Comparison of ENCODE assay signal across 8 cellular contexts in the genomic region with DNA sequence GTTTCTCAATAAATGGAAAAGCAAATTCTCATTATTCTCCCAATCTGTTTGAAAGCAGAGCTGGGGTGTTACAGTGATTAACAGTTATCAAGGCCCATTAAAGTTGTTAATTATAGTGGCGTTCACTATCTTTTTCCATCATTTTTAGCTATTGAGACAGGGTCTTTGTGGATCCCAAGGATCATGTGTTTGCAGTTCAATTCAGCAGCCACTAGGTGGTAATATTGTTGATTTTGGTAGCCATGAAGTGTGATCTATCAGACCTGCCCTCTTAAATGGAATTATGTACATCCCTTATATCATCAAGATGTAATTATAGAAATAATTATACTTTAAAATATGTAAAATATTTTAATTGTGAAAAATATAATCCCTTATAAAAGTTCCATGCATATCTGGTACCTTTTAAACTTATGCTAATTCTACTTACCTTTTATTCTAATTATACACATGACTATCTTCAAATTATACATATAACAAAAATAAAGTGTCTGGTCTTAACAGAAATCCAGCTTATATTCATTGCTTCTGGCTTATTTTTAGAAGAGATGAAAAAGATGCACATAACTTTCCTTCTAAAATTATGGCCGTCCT.
DNase-seq lines count a peak whose midpoint lies in the region; ATAC-seq, FAIRE-seq and TF ChIP-seq lines count a peak whose summit lies in the region.

No MANE protein-coding gene starts in this region.

- BruUV-seq in HepG2 (replicated peaks; lab: Mats Ljungman, UMichigan), result no TSS peak

- no peaks in the 10 kb centered on the region for H3K79me2 ChIP-seq in HepG2 (ENCODE audit: insufficient read depth, low read length)

- H3K27me3 ChIP-seq in HepG2 (ENCODE audit: control insufficient read depth in 1 of 2, insufficient read depth in 2 of 2, low read length in 2 of 2), result no peaks in the 10 kb centered on the region; a peak in 1 of 5 replicates

- no peaks in the 10 kb centered on the region for H4K20me1 ChIP-seq in HepG2 (ENCODE audit: insufficient read depth, low read length)

- TF ChIP-seq RAD21 in HepG2 (CRISPR knock-in tag; IDR thresholded peaks at IDR 0.05), result no peak

- peak; percentile 52 for TF ChIP-seq CTCF in WI38 (IDR thresholded peaks at IDR 0.05; ENCODE audit: low read depth, low read length)
- peak; percentile 61 for TF ChIP-seq CTCF in HepG2 (CRISPR knock-in tag; IDR thresholded peaks at IDR 0.05)

- H3K4me1 ChIP-seq in HepG2 (ENCODE audit: insufficient read depth, low read length), result peaks cover 3% of the 10 kb centered on the region

- POLR2A ChIA-PET in HepG2 (lab: Yijun Ruan, JAX), result no interaction called here

- no peaks in the 10 kb centered on the region for H3K9me3 ChIP-seq in HepG2 (ENCODE audit: low read length)

- intact Hi-C loops in HepG2 (cut with micrococcal nuclease; ENCODE audit: unreplicated experiment), result loop anchor here (1.0 to 10.0 kb wide), 3 partner anchors 112 to 182 kb away; no protein-coding TSS in a partner anchor

- no peak for TF ChIP-seq POLR2A in HepG2 (IDR thresholded peaks at IDR 0.05; ENCODE audit: insufficient read depth in 1 of 2, low read depth in 2 of 2, low read length in 2 of 2)

- FAIRE-seq in HepG2 (lab: Jason Lieb, UNC), result peak; percentile 26

- no peak overlapping the region for H3K9ac ChIP-seq in HepG2 (ENCODE audit: insufficient read depth, low read depth, low read length)

- no peak overlapping the region for H3K4me3 ChIP-seq in WI38 (ENCODE audit: low read depth, low read length)
- no peak overlapping the region for H3K4me3 ChIP-seq in HepG2 (replicated peaks in 1 of 3; ENCODE audit: insufficient read depth in 1 of 3, low read depth in 2 of 3, low read length in 3 of 3)

- ATAC-seq in HepG2 (no peak), GM21723 (IDR thresholded peaks at IDR 0.05; ENCODE audit: unreplicated experiment) (no peak), HG03196 (IDR thresholded peaks at IDR 0.05; ENCODE audit: unreplicated experiment) (no peak), HG03045 (IDR thresholded peaks at IDR 0.05; ENCODE audit: unreplicated experiment) (no peak)

- 51% methylated on average over 2 of the region's 2 CpGs for WGBS in HepG2 (ENCODE audit: low lambda C conversion rate)

- in situ Hi-C loops in KBM-7 (cut with MboI; ENCODE audit: low pct_unique_long_range_greater_than_20kb, low sequenced_read_pairs), result no loop called here
- in situ Hi-C loops in HepG2 (cut with HindIII; ENCODE audit: extremely low pct_ligation_motif_present, low pct_unique_long_range_greater_than_20kb), result loop anchor here (10.0 kb wide), 1 partner anchor 111 kb away; no protein-coding TSS in a partner anchor

- peak; percentile 47 for DNase-seq in D341Med (ENCODE audit: low spot score)
- peak; percentile 17 for DNase-seq in KBM-7
- peak; percentile 30 for DNase-seq in HepG2 (ENCODE audit: low spot score)
- DNase-seq in hypothalamus (lab: John Stamatoyannopoulos, UW), result no peak

- H3K4me2 ChIP-seq in HepG2 (ENCODE audit: low read depth, low read length), result no peak overlapping the region

- no peaks in the 10 kb centered on the region for H3K36me3 ChIP-seq in HepG2 (replicated peaks in 1 of 2; ENCODE audit: control insufficient read depth in 1 of 2, insufficient read depth in 2 of 2, low read length in 2 of 2)

- CTCF ChIA-PET in HepG2 (lab: Yijun Ruan, JAX; ENCODE audit: low intra/inter-chr PET ratio, low total read pairs), result interaction anchor here (1.2 to 1.5 kb wide), 3 partner anchors 91 to 182 kb away, joined by 3 to 5 read pairs (median 4); no protein-coding TSS in a partner anchor

- no peak overlapping the region for H2AFZ ChIP-seq in HepG2 (ENCODE audit: low read length)

- TF ChIP-seq EP300 in HepG2 (IDR thresholded peaks at IDR 0.05; ENCODE audit: low read depth in 2 of 2, low read length in 2 of 2) (no peak), HepG2 (CRISPR knock-in tag; IDR thresholded peaks at IDR 0.05; ENCODE audit: borderline replicate concordance) (no peak)

- H3K27ac ChIP-seq in HepG2 (ENCODE audit: extremely low read length, insufficient read depth, low read length), result no peak overlapping the region

TF ChIP-seq in HepG2, 621 proteins besides CTCF, POLR2A, EP300 and RAD21:
- TF ChIP-seq SMC3 (IDR thresholded peaks at IDR 0.05; ENCODE audit: low read length), result peak; percentile 48; the same call in 1 of the 2 replicates
- TF ChIP-seq NFATC3 (CRISPR knock-in tag; IDR thresholded peaks at IDR 0.05), result no peak
- TF ChIP-seq STAG1 (CRISPR knock-in tag; IDR thresholded peaks at IDR 0.05), result peak; percentile 53
- 0 out of 2 replicates have a peak, but pooled peaks have one; percentile 23 for TF ChIP-seq ARID3A (IDR thresholded peaks at IDR 0.05; ENCODE audit: low read depth, low read length)

Comparison
In these comparisons a context has a peak if more than half of its experiments do, and no peak if none do; other contexts are left out.
1. DNase-seq: peak in D341Med (single experiment), KBM-7 (single experiment) and HepG2 (single experiment); none in hypothalamus (0 of 51).